In the genomic region with DNA sequence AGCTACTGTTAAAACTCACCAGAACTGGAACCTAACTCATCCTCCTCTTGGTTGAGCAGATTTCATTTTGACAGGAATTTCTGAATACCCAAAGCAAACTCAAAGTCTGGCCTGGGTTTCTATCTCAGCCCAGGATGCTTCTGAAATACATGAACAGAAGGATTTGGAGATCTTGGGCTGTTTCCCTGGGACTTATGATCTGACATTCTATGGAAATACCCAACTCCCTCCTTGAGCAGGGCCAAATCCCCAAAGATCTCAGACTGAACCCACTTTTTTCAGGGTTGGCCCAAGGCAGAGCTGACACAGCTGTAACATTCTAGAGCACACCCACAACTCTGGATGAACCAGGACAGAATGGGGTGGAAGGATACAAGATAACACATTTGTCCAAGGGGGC, we compare ENCODE assay signal across 8 cellular contexts. TPM values are rescaled to one million over a fixed set of nuclear protein-coding genes. Genes with fewer than 3 reads are reported as not detected.
A peak's percentile ranks its signal among the peaks of the same experiment; 100 is the strongest.
DNase-seq lines count a peak whose midpoint lies in the region; ATAC-seq and TF ChIP-seq lines count a peak whose summit lies in the region.

No MANE protein-coding gene starts in this region.

- DNase-seq in CD4-positive, alpha-beta memory T cell = no peak
- DNase-seq in Peyer's patch = no peak
- no peak for DNase-seq in endothelial cell (ENCODE audit: low spot score)
- no peak for DNase-seq in progenitor cell of endocrine pancreas (ENCODE audit: low spot score, unreplicated experiment)
- DNase-seq in NCI-H510A treated with DMSO at 0.1 percent for 48 hours (lab: John Stamatoyannopoulos, UW) = no peak
- no peak for DNase-seq in activated effector memory CD4-positive, alpha-beta T cell treated with anti-CD3 and anti-CD28 coated beads, Interleukin-2, amount 50 U/mL, for 16 hours
- DNase-seq in GM10266 (ENCODE audit: extremely low spot score) = no peak

- peak overlapping the region; percentile 93 to 98 (median 95) for H3K27ac Mint-ChIP-seq in CD4-positive, alpha-beta memory T cell
- H3K27ac Mint-ChIP-seq in endothelial cell (ENCODE audit: unreplicated experiment) = peak overlapping the region; percentile 64
- peak overlapping the region; percentile 80 for H3K27ac Mint-ChIP-seq in progenitor cell of endocrine pancreas

- no peaks in the 10 kb centered on the region for H3K9me3 Mint-ChIP-seq in CD4-positive, alpha-beta memory T cell
- no peaks in the 10 kb centered on the region for H3K9me3 Mint-ChIP-seq in endothelial cell (ENCODE audit: unreplicated experiment)
- no peaks in the 10 kb centered on the region for H3K9me3 Mint-ChIP-seq in progenitor cell of endocrine pancreas (ENCODE audit: low read depth)

- intact Hi-C loops in CD4-positive, alpha-beta memory T cell (cut with micrococcal nuclease) = loop anchor here (1.0 to 2.0 kb wide), 5 partner anchors 71 to 349 kb away; partner anchors contain the start of genes MED4, RB1 and RCBTB2

- POLR2A ChIA-PET in CD4-positive, alpha-beta memory T cell (lab: Charles Lee; ENCODE audit: partially characterized antibody) = interaction anchor here (1.1 to 8.3 kb wide), 18 partner anchors 10 to 421 kb away, joined by 3 to 180 read pairs (median 12); partner anchors contain the start of genes MED4 and NUDT15

- peak overlapping the region; percentile 98 for H3K27ac ChIP-seq in CD4-positive, alpha-beta memory T cell (ENCODE audit: low read depth, low read length)
- H3K27ac ChIP-seq in Peyer's patch = peak overlapping the region; percentile 99 to 100 (median 100)

- no peak overlapping the region for H3K4me3 ChIP-seq in CD4-positive, alpha-beta memory T cell (ENCODE audit: low read length in 2 of 2)
- no peak overlapping the region for H3K4me3 ChIP-seq in Peyer's patch

- TF ChIP-seq CTCF in Peyer's patch (IDR thresholded peaks at IDR 0.05) (no peak), endothelial cell (IDR thresholded peaks at IDR 0.05; ENCODE audit: unreplicated experiment) (no peak), progenitor cell of endocrine pancreas (IDR thresholded peaks at IDR 0.05; ENCODE audit: unreplicated experiment) (no peak), GM10266 (IDR thresholded peaks at IDR 0.05; ENCODE audit: control insufficient read depth, insufficient read depth, low read depth, missing control alignments) (no peak)

- peaks cover 9% of the 10 kb centered on the region for H3K36me3 ChIP-seq in CD4-positive, alpha-beta memory T cell (ENCODE audit: insufficient read depth, low read length)
- no peaks in the 10 kb centered on the region for H3K36me3 ChIP-seq in Peyer's patch

- H3K36me3 Mint-ChIP-seq in CD4-positive, alpha-beta memory T cell = peaks cover 21 to 30% of the 10 kb centered on the region in 2 donors
- H3K36me3 Mint-ChIP-seq in endothelial cell (ENCODE audit: low read depth, unreplicated experiment) (peaks cover 11% of the 10 kb centered on the region), progenitor cell of endocrine pancreas (ENCODE audit: insufficient read depth) (no peaks in the 10 kb centered on the region)

- no peaks in the 10 kb centered on the region for H3K9me3 ChIP-seq in CD4-positive, alpha-beta memory T cell (ENCODE audit: control insufficient read depth in 1 of 2, low read length in 2 of 2)
- no peaks in the 10 kb centered on the region for H3K9me3 ChIP-seq in Peyer's patch

- TF ChIP-seq POLR2A in Peyer's patch (IDR thresholded peaks at IDR 0.05) = no peak

- H3K27me3 ChIP-seq in CD4-positive, alpha-beta memory T cell (ENCODE audit: insufficient read depth, low read length) = no peaks in the 10 kb centered on the region
- H3K27me3 ChIP-seq in Peyer's patch = no peaks in the 10 kb centered on the region

- peaks cover 32% of the 10 kb centered on the region for H3K4me1 ChIP-seq in CD4-positive, alpha-beta memory T cell (ENCODE audit: insufficient read depth, low read length)
- peaks cover 0 to 28% (median 2%) of the 10 kb centered on the region in 4 donors for H3K4me1 ChIP-seq in Peyer's patch

- H3K27me3 Mint-ChIP-seq in CD4-positive, alpha-beta memory T cell = no peaks in the 10 kb centered on the region
- peaks cover 10% of the 10 kb centered on the region for H3K27me3 Mint-ChIP-seq in endothelial cell (ENCODE audit: unreplicated experiment)
- H3K27me3 Mint-ChIP-seq in progenitor cell of endocrine pancreas = peaks cover 3% of the 10 kb centered on the region

- CTCF ChIA-PET in CD4-positive, alpha-beta memory T cell (lab: Charles Lee; ENCODE audit: partially characterized antibody) = interaction anchor here (1.0 to 3.3 kb wide), 19 partner anchors 9 to 349 kb away, joined by 3 to 47 read pairs (median 7); partner anchors contain the start of genes MED4 and NUDT15

- no peak for ATAC-seq in HG03565 (IDR thresholded peaks at IDR 0.05; ENCODE audit: unreplicated experiment)

- H3K4me1 Mint-ChIP-seq in CD4-positive, alpha-beta memory T cell = peaks cover 28 to 63% (median 40%) of the 10 kb centered on the region in 4 donors
- H3K4me1 Mint-ChIP-seq in endothelial cell (ENCODE audit: unreplicated experiment) (peaks cover 31% of the 10 kb centered on the region), progenitor cell of endocrine pancreas (ENCODE audit: low read depth) (peaks cover 40% of the 10 kb centered on the region)

- H3K4me3 Mint-ChIP-seq in CD4-positive, alpha-beta memory T cell = peak overlapping the region; percentile 90 to 99 (median 98)
- H3K4me3 Mint-ChIP-seq in endothelial cell (ENCODE audit: unreplicated experiment) (peak overlapping the region; percentile 95), progenitor cell of endocrine pancreas (ENCODE audit: low read depth) (peak overlapping the region; percentile 94)

RNA-seq across cellular contexts. Expression of gene ITM2B, which starts 1.1 kb away (rescaled TPM):
- total RNA-seq in CD4-positive, alpha-beta memory T cell = 100 to 1,000 TPM; 653 to 670 TPM
- 1,000 to 10,000 TPM; 1,454 to 1,558 TPM for polyA plus RNA-seq in CD4-positive, alpha-beta memory T cell
- total RNA-seq in Peyer's patch (100 to 1,000 TPM; 136 to 528 (median 417) TPM), endothelial cell (ENCODE audit: unreplicated experiment) (448 TPM), progenitor cell of endocrine pancreas (196 and 207 TPM in 2 replicates)
